Comparison of ENCODE assay signal across 24 cellular contexts in genomic region chr20:58749979-58750378, GRCh38. TPM values are rescaled to one million over a fixed set of nuclear protein-coding genes. Genes with fewer than 3 reads are reported as not detected.
DNase-seq lines count a peak whose midpoint lies in the region; ATAC-seq and TF ChIP-seq lines count a peak whose summit lies in the region.
"Had no signal": no experiment of that assay in that cellular context is flagged by ENCODE, and none has a peak within 500 bp of the region (broad histone marks: within the 10 kb centered on the region; RNA-seq: fewer than 3 reads in every experiment).

No MANE protein-coding gene starts in this region.

- H2BK15ac ChIP-seq in neuronal stem cell (ENCODE audit: low read length) = no peak overlapping the region

- H3K36me3 Mint-ChIP-seq in endodermal cell (ENCODE audit: low read depth) = no peaks in the 10 kb centered on the region
- no peaks in the 10 kb centered on the region for H3K36me3 Mint-ChIP-seq in stimulated activated effector memory CD8-positive, alpha-beta T cell treated with anti-CD3 and anti-CD28 coated beads, Interleukin-12 subunit alpha, Interleukin-12 subunit beta, amount 100 ng/mL, for 72 hours
- H3K36me3 Mint-ChIP-seq: CD14-positive monocyte; CD8-positive, alpha-beta memory T cell had no signal

- H3K4me1 ChIP-seq in right atrium auricular region = no peaks in the 10 kb centered on the region
- peaks cover 0 to 15% (median 6%) of the 10 kb centered on the region in 9 donors for H3K4me1 ChIP-seq in heart right ventricle
- H3K4me1 ChIP-seq in endodermal cell (ENCODE audit: control insufficient read depth, insufficient read depth, low read length) = no peaks in the 10 kb centered on the region
- peaks cover 0 to 2% of the 10 kb centered on the region in 2 donors for H3K4me1 ChIP-seq in neuronal stem cell (ENCODE audit: control insufficient read depth in 2 of 2, insufficient read depth in 1 of 2, low read depth in 1 of 2, low read length in 2 of 2)
- H3K4me1 ChIP-seq: A549; BE2C; BLaER1 treated with 17β-estradiol and CSF1 and Interleukin-3, amounts not matched to agents 10 nM and 100 nM; HAP-1 had no signal

- WGBS in heart right ventricle, 2 donors = 93 to 94% methylated on average over 5 of the region's 5 CpGs
- 90 to 92% methylated on average over 3 to 5 of the region's 5 CpGs for WGBS in endodermal cell (ENCODE audit: insufficient coverage in 1 of 2, insufficient read length in 1 of 2), 2 experiments
- WGBS in neuronal stem cell (ENCODE audit: extremely low coverage in 2 of 2, insufficient read length in 2 of 2, insufficient replicate concordance in 1 of 2), 2 donors = no CpG with 5 or more reads among the region's 5 CpGs

- H3K36me3 ChIP-seq in right atrium auricular region (no peaks in the 10 kb centered on the region), heart right ventricle (no peaks in the 10 kb centered on the region), endodermal cell (ENCODE audit: control insufficient read depth, insufficient read depth, low read length) (no peaks in the 10 kb centered on the region), neuronal stem cell (replicated peaks in 1 of 2; ENCODE audit: control insufficient read depth in 2 of 2, insufficient read depth in 2 of 2, low read length in 2 of 2) (no peaks in the 10 kb centered on the region)
- H3K36me3 ChIP-seq: BE2C; BLaER1 treated with 17β-estradiol and CSF1 and Interleukin-3, amounts not matched to agents 10 nM and 100 nM; HAP-1 had no signal

- no peak overlapping the region for H2BK120ac ChIP-seq in neuronal stem cell (ENCODE audit: low read depth, low read length)

- no peak overlapping the region for H2BK12ac ChIP-seq in neuronal stem cell (ENCODE audit: low read length)

- H4K8ac ChIP-seq in neuronal stem cell (ENCODE audit: low read depth, low read length) = no peak overlapping the region

- H3K9me3 Mint-ChIP-seq in endodermal cell = no peaks in the 10 kb centered on the region
- no peaks in the 10 kb centered on the region for H3K9me3 Mint-ChIP-seq in stimulated activated effector memory CD8-positive, alpha-beta T cell treated with anti-CD3 and anti-CD28 coated beads, Interleukin-12 subunit alpha, Interleukin-12 subunit beta, amount 100 ng/mL, for 72 hours
- H3K9me3 Mint-ChIP-seq: CD14-positive monocyte; CD4-positive, alpha-beta T cell; CD8-positive, alpha-beta memory T cell; GM23338; HFFc6 had no signal

- H3K9me3 ChIP-seq in right atrium auricular region (no peaks in the 10 kb centered on the region), heart right ventricle (no peaks in the 10 kb centered on the region), endodermal cell (ENCODE audit: control insufficient read depth, low read length) (no peaks in the 10 kb centered on the region), neuronal stem cell (replicated peaks in 1 of 2; ENCODE audit: control insufficient read depth in 2 of 2, insufficient read depth in 1 of 2, low read depth in 1 of 2, low read length in 2 of 2) (no peaks in the 10 kb centered on the region)
- H3K9me3 ChIP-seq: A549; BE2C; BLaER1 treated with 17β-estradiol and CSF1 and Interleukin-3, amounts not matched to agents 10 nM and 100 nM; HAP-1 had no signal

- H3K9ac ChIP-seq in endodermal cell (ENCODE audit: extremely low read depth, low read length, poor library complexity, severe bottlenecking) (no peak overlapping the region), neuronal stem cell (ENCODE audit: low read depth, low read length, poor library complexity) (no peak overlapping the region)
- H3K9ac ChIP-seq: BLaER1 treated with 17β-estradiol and CSF1 and Interleukin-3, amounts not matched to agents 10 nM and 100 nM had no signal

- H3K27me3 Mint-ChIP-seq in endodermal cell (ENCODE audit: insufficient read depth) = peaks cover 32% of the 10 kb centered on the region

- H3K4me2 ChIP-seq in neuronal stem cell (ENCODE audit: insufficient read depth, low read length, poor library complexity, severe bottlenecking) = no peak overlapping the region
- H3K4me2 ChIP-seq: A549; BLaER1 treated with 17β-estradiol and CSF1 and Interleukin-3, amounts not matched to agents 10 nM and 100 nM; GM23338 had no signal

- H3K4ac ChIP-seq in neuronal stem cell (ENCODE audit: low read length) = no peak overlapping the region

- H3K4me3 ChIP-seq in right atrium auricular region = no peak overlapping the region
- no peak overlapping the region for H3K4me3 ChIP-seq in heart right ventricle
- H3K4me3 ChIP-seq in endodermal cell (ENCODE audit: low read length) = no peak overlapping the region
- H3K4me3 ChIP-seq in neuronal stem cell (ENCODE audit: low read length in 2 of 2) = no peak overlapping the region
- H3K4me3 ChIP-seq: A549; BLaER1 treated with 17β-estradiol and CSF1 and Interleukin-3, amounts not matched to agents 10 nM and 100 nM; GM12878; GM23338; HAP-1 had no signal

- peak; percentile 40 for DNase-seq in right atrium auricular region (ENCODE audit: low spot score)
- no peak for DNase-seq in heart right ventricle
- peak; percentile 16 for DNase-seq in endodermal cell
- DNase-seq in neuronal stem cell (ENCODE audit: low spot score) = no peak
- no peak for DNase-seq in stimulated activated effector memory CD8-positive, alpha-beta T cell treated with anti-CD3 and anti-CD28 coated beads, Interleukin-12 subunit alpha, Interleukin-12 subunit beta, amount 100 ng/mL, for 72 hours (ENCODE audit: low spot score in 2 of 2)
- no peak for DNase-seq in medulla oblongata (ENCODE audit: extremely low spot score)
- DNase-seq: 8988T; ACHN; AML-193; BE2C; CD8-positive, alpha-beta memory T cell; DMS 273 treated with DMSO at 0.1 percent for 48 hours; DMS79; EL; GDM1; HFFc6 had no signal

- TF ChIP-seq CTCF in right atrium auricular region (IDR thresholded peaks at IDR 0.05) (no peak), heart right ventricle (IDR thresholded peaks at IDR 0.05) (no peak), endodermal cell (conservative IDR thresholded peaks at IDR 0.05) (no peak)

- H3K18ac ChIP-seq in neuronal stem cell (ENCODE audit: low read length) = peak overlapping the region; percentile 11

- no peak overlapping the region for H2AK5ac ChIP-seq in neuronal stem cell (ENCODE audit: low read depth, low read length)

- H3K79me1 ChIP-seq in neuronal stem cell (ENCODE audit: low read depth, low read length) = no peaks in the 10 kb centered on the region

- intact Hi-C loops in heart right ventricle (cut with DNase I) = no loop called here

- no peak overlapping the region for H4K91ac ChIP-seq in neuronal stem cell (ENCODE audit: low read depth, low read length, poor library complexity)

- no peak overlapping the region for H3K27ac Mint-ChIP-seq in endodermal cell
- H3K27ac Mint-ChIP-seq in stimulated activated effector memory CD8-positive, alpha-beta T cell treated with anti-CD3 and anti-CD28 coated beads, Interleukin-12 subunit alpha, Interleukin-12 subunit beta, amount 100 ng/mL, for 72 hours = no peak overlapping the region
- H3K27ac Mint-ChIP-seq: CD14-positive monocyte; CD4-positive, alpha-beta T cell; CD8-positive, alpha-beta memory T cell; GM23338; HFFc6 had no signal

- no peak overlapping the region for H3K4me3 Mint-ChIP-seq in endodermal cell
- H3K4me3 Mint-ChIP-seq in stimulated activated effector memory CD8-positive, alpha-beta T cell treated with anti-CD3 and anti-CD28 coated beads, Interleukin-12 subunit alpha, Interleukin-12 subunit beta, amount 100 ng/mL, for 72 hours = no peak overlapping the region
- H3K4me3 Mint-ChIP-seq: CD14-positive monocyte; CD4-positive, alpha-beta T cell; CD8-positive, alpha-beta memory T cell; GM23338; HFFc6 had no signal

- H3K4me1 Mint-ChIP-seq in endodermal cell = peaks cover 6% of the 10 kb centered on the region
- H3K4me1 Mint-ChIP-seq in stimulated activated effector memory CD8-positive, alpha-beta T cell treated with anti-CD3 and anti-CD28 coated beads, Interleukin-12 subunit alpha, Interleukin-12 subunit beta, amount 100 ng/mL, for 72 hours = no peaks in the 10 kb centered on the region
- H3K4me1 Mint-ChIP-seq: CD14-positive monocyte; CD8-positive, alpha-beta memory T cell had no signal

- H3K27ac ChIP-seq in right atrium auricular region = no peak overlapping the region
- H3K27ac ChIP-seq in heart right ventricle = no peak overlapping the region
- H3K27ac ChIP-seq in endodermal cell (ENCODE audit: low read depth, low read length) = no peak overlapping the region
- H3K27ac ChIP-seq in neuronal stem cell (replicated peaks; ENCODE audit: low read length) = no peak overlapping the region
- H3K27ac ChIP-seq: A549; BLaER1 treated with 17β-estradiol and CSF1 and Interleukin-3, amounts not matched to agents 10 nM and 100 nM had no signal

- ATAC-seq in heart right ventricle (no peak), HG02610 (IDR thresholded peaks at IDR 0.05; ENCODE audit: unreplicated experiment) (no peak)
- no peak for ATAC-seq in stimulated activated effector memory CD8-positive, alpha-beta T cell treated with anti-CD3 and anti-CD28 coated beads, Interleukin-12 subunit alpha, Interleukin-12 subunit beta, amount 100 ng/mL, for 72 hours
- ATAC-seq: A549, GM12878, GM23338 had no signal

- no peak overlapping the region for H3K23ac ChIP-seq in neuronal stem cell (ENCODE audit: low read depth, low read length, poor library complexity)

- no peak overlapping the region for H2BK5ac ChIP-seq in neuronal stem cell (ENCODE audit: low read length)

- H3K14ac ChIP-seq in neuronal stem cell (ENCODE audit: low read length) = no peak overlapping the region

- H2AFZ ChIP-seq in neuronal stem cell (ENCODE audit: low read length) = no peak overlapping the region
- H2AFZ ChIP-seq: GM23338 had no signal

- H3K27me3 ChIP-seq in right atrium auricular region (no peaks in the 10 kb centered on the region), heart right ventricle (peaks cover 0 to 43% (median 19%) of the 10 kb centered on the region in 7 donors), endodermal cell (ENCODE audit: control insufficient read depth, insufficient read depth, low read length, poor library complexity, severe bottlenecking) (no peaks in the 10 kb centered on the region), neuronal stem cell (ENCODE audit: control insufficient read depth in 3 of 3, insufficient read depth in 3 of 3, low read depth in 1 of 3, low read length in 3 of 3) (peaks cover 0 to 41% (median 6%) of the 10 kb centered on the region in 3 experiments)
- H3K27me3 ChIP-seq: BLaER1 treated with 17β-estradiol and CSF1 and Interleukin-3, amounts not matched to agents 10 nM and 100 nM had no signal

RNA-seq across cellular contexts. Expression of gene NPEPL1, which starts 57.4 kb away (rescaled TPM):
- 10 to 100 TPM; 12.2 to 14.1 TPM for total RNA-seq in right atrium auricular region
- 10 to 100 TPM; 23.1 to 35.9 (median 29.9) TPM for total RNA-seq in heart right ventricle
- 10 to 100 TPM; 16.7 to 46.7 TPM for polyA plus RNA-seq in heart right ventricle
- 10 to 100 TPM; 52.9 to 72.8 TPM for total RNA-seq in endodermal cell
- polyA plus RNA-seq in endodermal cell (2013, experiment 1 of 2) = 24.1 TPM
- polyA plus RNA-seq in endodermal cell (2013, experiment 2 of 2) = 22.4 TPM
- 21.4 TPM for polyA plus RNA-seq in neuronal stem cell (2013, experiment 1 of 2)
- 19.5 TPM for polyA plus RNA-seq in neuronal stem cell (2013, experiment 2 of 2)

Comparison
In these comparisons a context has a peak if more than half of its experiments do, and no peak if none do; other contexts are left out.
1. DNase-seq: peak in right atrium auricular region (single experiment) and endodermal cell (single experiment); none in heart right ventricle (0 of 2), neuronal stem cell (single experiment), stimulated activated effector memory CD8-positive, alpha-beta T cell treated with anti-CD3 and anti-CD28 coated beads, Interleukin-12 subunit alpha, Interleukin-12 subunit beta, amount 100 ng/mL, for 72 hours (0 of 2) and medulla oblongata (single experiment).